In the genomic region with DNA sequence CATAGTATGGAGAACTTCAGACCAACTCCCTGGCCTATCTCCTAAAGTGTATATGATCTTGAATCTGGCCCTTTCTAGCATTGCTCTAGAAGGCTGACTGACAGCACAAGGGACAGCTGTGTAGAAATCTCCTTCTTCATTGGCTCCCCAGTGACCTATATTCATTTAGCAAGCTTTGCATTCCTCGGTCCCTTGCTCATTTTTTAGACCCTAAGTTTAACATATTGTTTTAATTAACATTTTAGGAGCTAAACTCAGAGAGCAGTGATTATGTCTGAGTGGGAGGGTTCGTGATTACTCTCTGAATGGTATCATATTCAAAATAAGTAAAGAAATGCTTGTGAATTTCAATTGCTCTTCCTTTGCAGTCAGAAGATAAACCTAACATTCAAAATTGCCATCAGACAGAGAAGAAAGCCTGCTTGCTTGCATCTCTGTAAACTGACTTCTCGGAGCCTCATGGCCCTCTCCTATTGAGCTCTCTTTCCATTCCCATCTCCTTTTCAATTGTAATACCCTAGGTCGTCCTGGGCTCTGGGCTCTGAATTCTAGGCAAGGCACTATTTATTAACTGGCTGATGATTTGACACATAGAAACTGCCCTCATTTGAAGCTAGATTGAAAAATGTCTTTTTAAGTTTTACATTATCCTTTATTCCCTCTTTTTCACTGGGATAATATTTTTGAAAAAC, we compare ENCODE assay signal across 23 cellular contexts.
"Had no signal": no experiment of that assay in that cellular context is flagged by ENCODE, and none has a peak within 500 bp of the region (broad histone marks: within the 10 kb centered on the region; RNA-seq: fewer than 3 reads in every experiment).

No MANE protein-coding gene starts in this region.

- H3K4me3 Mint-ChIP-seq: activated CD4-positive, alpha-beta T cell treated with anti-CD3 and anti-CD28 coated beads, Interleukin-2, amount 10 ng/mL, durations not matched to agents 7 days and 5 days; activated CD8-positive, alpha-beta T cell treated with anti-CD3 and anti-CD28 coated beads, Interleukin-2, amount 10 ng/mL, durations not matched to agents 7 days and 5 days; activated T-helper 17 cell treated with anti-CD3 and anti-CD28 coated beads, Interleukin-2, amount 50 U/mL, for 72 hours; central memory CD8-positive, alpha-beta T cell; naive thymus-derived CD4-positive, alpha-beta T cell; neural crest cell had no signal

- H3K4me1 Mint-ChIP-seq: activated CD4-positive, alpha-beta T cell treated with anti-CD3 and anti-CD28 coated beads, Interleukin-2, amount 10 ng/mL, durations not matched to agents 7 days and 5 days; activated T-helper 17 cell treated with anti-CD3 and anti-CD28 coated beads, Interleukin-2, amount 50 U/mL, for 72 hours; central memory CD8-positive, alpha-beta T cell; naive thymus-derived CD4-positive, alpha-beta T cell had no signal

- H3K36me3 Mint-ChIP-seq: activated naive CD4-positive, alpha-beta T cell treated with anti-CD3 and anti-CD28 coated beads, Interleukin-2, amount 50 U/mL, for 72 hours; naive thymus-derived CD4-positive, alpha-beta T cell had no signal

- DNase-seq: activated CD4-positive, alpha-beta T cell treated with anti-CD3 and anti-CD28 coated beads, Interleukin-2, amount 10 ng/mL, durations not matched to agents 7 days and 5 days; activated CD8-positive, alpha-beta T cell treated with anti-CD3 and anti-CD28 coated beads, Interleukin-2, amount 10 ng/mL, durations not matched to agents 7 days and 5 days; activated T-cell treated with anti-CD3 and anti-CD28 coated beads, Interleukin-2, amount 50 U/mL, for 1 hour; adrenal gland; esophagus squamous epithelium; hippocampal formation; kidney glomerular epithelial cell; left lung; naive thymus-derived CD4-positive, alpha-beta T cell; posterior cingulate gyrus; sigmoid colon; stimulated activated CD4-positive, alpha-beta T cell treated with anti-CD3 and anti-CD28 coated beads, Interleukin-2, amount 100 ng/mL, for 48 hours; stimulated activated naive CD8-positive, alpha-beta T cell treated with anti-CD3 and anti-CD28 coated beads, Interleukin-15, Interleukin-2, amounts not matched to agents 100 U/mL and 50 U/mL, for 24 hours; T-helper 2 cell had no signal

- H3K4me3 ChIP-seq: adrenal gland, esophagus squamous epithelium, left lung, lung, sigmoid colon had no signal

- ATAC-seq: activated CD4-positive, CD25-positive, alpha-beta regulatory T cell treated with anti-CD3 and anti-CD28 coated beads, Interleukin-2, amount 50 U/mL, for 24 hours; activated CD8-positive, alpha-beta T cell treated with anti-CD3 and anti-CD28 coated beads, Interleukin-2, amount 10 ng/mL, durations not matched to agents 7 days and 5 days; activated naive CD4-positive, alpha-beta T cell treated with anti-CD3 and anti-CD28 coated beads, Interleukin-2, amount 50 U/mL, for 72 hours; activated T-helper 17 cell treated with anti-CD3 and anti-CD28 coated beads, Interleukin-2, amount 50 U/mL, for 72 hours; left lung; naive thymus-derived CD4-positive, alpha-beta T cell; stimulated activated naive CD8-positive, alpha-beta T cell treated with anti-CD3 and anti-CD28 coated beads, Interleukin-15, Interleukin-2, amounts not matched to agents 100 U/mL and 50 U/mL, for 24 hours had no signal

- H3K4me1 ChIP-seq: adrenal gland, esophagus squamous epithelium, left lung, sigmoid colon had no signal

- FAIRE-seq: astrocyte, colon, frontal cortex had no signal

- H3K27ac Mint-ChIP-seq: activated CD4-positive, alpha-beta T cell treated with anti-CD3 and anti-CD28 coated beads, Interleukin-2, amount 10 ng/mL, durations not matched to agents 7 days and 5 days; activated CD8-positive, alpha-beta T cell treated with anti-CD3 and anti-CD28 coated beads, Interleukin-2, amount 10 ng/mL, durations not matched to agents 7 days and 5 days; activated naive CD4-positive, alpha-beta T cell treated with anti-CD3 and anti-CD28 coated beads, Interleukin-2, amount 50 U/mL, for 72 hours; activated T-helper 17 cell treated with anti-CD3 and anti-CD28 coated beads, Interleukin-2, amount 50 U/mL, for 72 hours; naive thymus-derived CD4-positive, alpha-beta T cell had no signal

- H3K27me3 ChIP-seq: adrenal gland, esophagus squamous epithelium, left lung, sigmoid colon had no signal

- H3K9me3 Mint-ChIP-seq: activated CD4-positive, alpha-beta T cell treated with anti-CD3 and anti-CD28 coated beads, Interleukin-2, amount 10 ng/mL, durations not matched to agents 7 days and 5 days; central memory CD8-positive, alpha-beta T cell; neural crest cell had no signal

- H3K9me3 ChIP-seq: adrenal gland, esophagus squamous epithelium, left lung, sigmoid colon had no signal

- H3K27ac ChIP-seq: adrenal gland, esophagus squamous epithelium, left lung, sigmoid colon had no signal

- H3K36me3 ChIP-seq: adrenal gland, esophagus squamous epithelium, left lung, sigmoid colon had no signal
